ENCODE assay signal across 9 cellular contexts in the genomic region with DNA sequence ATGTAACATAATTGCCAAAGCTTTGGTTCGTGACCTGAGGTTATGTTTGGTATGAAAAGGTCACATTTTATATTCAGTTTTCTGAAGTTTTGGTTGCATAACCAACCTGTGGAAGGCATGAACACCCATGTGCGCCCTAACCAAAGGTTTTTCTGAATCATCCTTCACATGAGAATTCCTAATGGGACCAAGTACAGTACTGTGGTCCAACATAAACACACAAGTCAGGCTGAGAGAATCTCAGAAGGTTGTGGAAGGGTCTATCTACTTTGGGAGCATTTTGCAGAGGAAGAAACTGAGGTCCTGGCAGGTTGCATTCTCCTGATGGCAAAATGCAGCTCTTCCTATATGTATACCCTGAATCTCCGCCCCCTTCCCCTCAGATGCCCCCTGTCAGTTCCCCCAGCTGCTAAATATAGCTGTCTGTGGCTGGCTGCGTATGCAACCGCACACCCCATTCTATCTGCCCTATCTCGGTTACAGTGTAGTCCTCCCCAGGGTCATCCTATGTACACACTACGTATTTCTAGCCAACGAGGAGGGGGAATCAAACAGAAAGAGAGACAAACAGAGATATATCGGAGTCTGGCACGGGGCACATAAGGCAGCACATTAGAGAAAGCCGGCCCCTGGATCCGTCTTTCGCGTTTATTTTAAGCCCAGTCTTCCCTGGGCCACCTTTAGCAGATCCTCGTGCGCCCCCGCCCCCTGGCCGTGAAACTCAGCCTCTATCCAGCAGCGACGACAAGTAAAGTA. TPM values are rescaled to one million over a fixed set of nuclear protein-coding genes. Genes with fewer than 3 reads are reported as not detected.
DNase-seq lines count a peak whose midpoint lies in the region; ATAC-seq and TF ChIP-seq lines count a peak whose summit lies in the region.
"Had no signal": no experiment of that assay in that cellular context is flagged by ENCODE, and none has a peak within 500 bp of the region (broad histone marks: within the 10 kb centered on the region; RNA-seq: fewer than 3 reads in every experiment).

No MANE protein-coding gene starts in this region.

- CTCF ChIA-PET in activated CD8-positive, alpha-beta T cell treated with anti-CD3 and anti-CD28 coated beads for 36 hours (lab: Charles Lee): interaction anchor here (0.8 to 1.6 kb wide), 3 partner anchors 16 to 461 kb away, joined by 3 to 4 read pairs (median 3); no protein-coding TSS in a partner anchor
- CTCF ChIA-PET in GM10248 (lab: Yijun Ruan, JAX): interaction anchor here (2.0 kb wide), 1 partner anchor 11 kb away, joined by 5 read pairs; no protein-coding TSS in a partner anchor

- 11% methylated on average over 20 of the region's 20 CpGs for WGBS in right cardiac atrium

- H3K27me3 Mint-ChIP-seq in activated CD8-positive, alpha-beta T cell treated with anti-CD3 and anti-CD28 coated beads for 36 hours: peaks cover 47% of the 10 kb centered on the region
- H3K27me3 Mint-ChIP-seq in stimulated activated memory B cell treated with anti-CD40 and anti-IgM and Interleukin-4, amounts not matched to agents 10 μg/mL and 1 μg/mL and 100 μg/mL, for 72 hours: peaks cover 60% of the 10 kb centered on the region

- POLR2A ChIA-PET in activated CD8-positive, alpha-beta T cell treated with anti-CD3 and anti-CD28 coated beads for 36 hours (lab: Charles Lee): no interaction called here
- POLR2A ChIA-PET in GM10248 (lab: Yijun Ruan, JAX): no interaction called here

- peak overlapping the region; percentile 39 for H3K4me3 ChIP-seq in right cardiac atrium (ENCODE audit: low read length)

- ATAC-seq in HG02885 (IDR thresholded peaks at IDR 0.05; ENCODE audit: poor library complexity, unreplicated experiment) (peak; percentile 11), right cardiac atrium (peak; percentile 21 to 36)
- peak; percentile 47 for ATAC-seq in activated CD8-positive, alpha-beta T cell treated with anti-CD3 and anti-CD28 coated beads for 36 hours
- peak; percentile 49 for ATAC-seq in stimulated activated memory B cell treated with anti-CD40 and anti-IgM and Interleukin-4, amounts not matched to agents 10 μg/mL and 1 μg/mL and 100 μg/mL, for 72 hours

- H3K27ac Mint-ChIP-seq in activated CD8-positive, alpha-beta T cell treated with anti-CD3 and anti-CD28 coated beads for 36 hours: no peak overlapping the region
- no peak overlapping the region for H3K27ac Mint-ChIP-seq in stimulated activated memory B cell treated with anti-CD40 and anti-IgM and Interleukin-4, amounts not matched to agents 10 μg/mL and 1 μg/mL and 100 μg/mL, for 72 hours

- peak overlapping the region; percentile 48 for H3K4me3 Mint-ChIP-seq in activated CD8-positive, alpha-beta T cell treated with anti-CD3 and anti-CD28 coated beads for 36 hours
- peak overlapping the region; percentile 63 for H3K4me3 Mint-ChIP-seq in stimulated activated memory B cell treated with anti-CD40 and anti-IgM and Interleukin-4, amounts not matched to agents 10 μg/mL and 1 μg/mL and 100 μg/mL, for 72 hours

- no peaks in the 10 kb centered on the region for H3K9me3 ChIP-seq in right cardiac atrium (ENCODE audit: control insufficient read depth, low read length)
- H3K9me3 ChIP-seq: neutrophil had no signal

- DNase-seq in activated CD8-positive, alpha-beta T cell treated with anti-CD3 and anti-CD28 coated beads for 36 hours: peak; percentile 12
- DNase-seq in right cardiac atrium (peak in 1 of 3 donors; percentile 51), cerebellum (ENCODE audit: low spot score) (no peak), HUDEP-2 (lab: John Stamatoyannopoulos, UW; ENCODE audit: unreplicated experiment in 76 of 76) (no peak), GM10248 (ENCODE audit: extremely low spot score) (no peak), NCI-H2029 (lab: John Stamatoyannopoulos, UW) (no peak)

- H3K4me1 ChIP-seq in right cardiac atrium (ENCODE audit: control insufficient read depth, insufficient read depth, low read length): peaks cover 2% of the 10 kb centered on the region

- H3K27ac ChIP-seq in right cardiac atrium (ENCODE audit: low read length): no peak overlapping the region
- H3K27ac ChIP-seq: neutrophil had no signal

- no peaks in the 10 kb centered on the region for H3K9me3 Mint-ChIP-seq in activated CD8-positive, alpha-beta T cell treated with anti-CD3 and anti-CD28 coated beads for 36 hours
- no peaks in the 10 kb centered on the region for H3K9me3 Mint-ChIP-seq in stimulated activated memory B cell treated with anti-CD40 and anti-IgM and Interleukin-4, amounts not matched to agents 10 μg/mL and 1 μg/mL and 100 μg/mL, for 72 hours

- H3K27me3 ChIP-seq in right cardiac atrium (ENCODE audit: control insufficient read depth, insufficient read depth): no peaks in the 10 kb centered on the region

- H3K4me1 Mint-ChIP-seq in activated CD8-positive, alpha-beta T cell treated with anti-CD3 and anti-CD28 coated beads for 36 hours (ENCODE audit: low read depth): peaks cover 8% of the 10 kb centered on the region
- peaks cover 28% of the 10 kb centered on the region for H3K4me1 Mint-ChIP-seq in stimulated activated memory B cell treated with anti-CD40 and anti-IgM and Interleukin-4, amounts not matched to agents 10 μg/mL and 1 μg/mL and 100 μg/mL, for 72 hours

- intact Hi-C loops in activated CD8-positive, alpha-beta T cell treated with anti-CD3 and anti-CD28 coated beads for 36 hours (cut with micrococcal nuclease): no loop called here
- intact Hi-C loops in right cardiac atrium (cut with DNase I): no loop called here

- no peak for TF ChIP-seq CTCF in activated CD8-positive, alpha-beta T cell treated with anti-CD3 and anti-CD28 coated beads for 36 hours (IDR thresholded peaks at IDR 0.05)
- no peak for TF ChIP-seq CTCF in GM10248 (IDR thresholded peaks at IDR 0.05; ENCODE audit: control extremely low read depth, extremely low read depth, low read depth, missing control alignments)

- no peaks in the 10 kb centered on the region for H3K36me3 Mint-ChIP-seq in activated CD8-positive, alpha-beta T cell treated with anti-CD3 and anti-CD28 coated beads for 36 hours (ENCODE audit: low read depth)
- no peaks in the 10 kb centered on the region for H3K36me3 Mint-ChIP-seq in stimulated activated memory B cell treated with anti-CD40 and anti-IgM and Interleukin-4, amounts not matched to agents 10 μg/mL and 1 μg/mL and 100 μg/mL, for 72 hours

RNA-seq across cellular contexts. Expression of gene ESR1, which starts 0.5 kb away (rescaled TPM):
- total RNA-seq in activated CD8-positive, alpha-beta T cell treated with anti-CD3 and anti-CD28 coated beads for 36 hours: under 1 TPM; 0.38 to 0.79 TPM
- 1 to 10 TPM; 1.6 to 3.3 (median 2.3) TPM for total RNA-seq in right cardiac atrium
- 0.70 TPM for polyA plus RNA-seq in right cardiac atrium
- 0.09 TPM for total RNA-seq in cerebellum
